ENCODE assay signal across 26 cellular contexts in genomic region chr20:14817121-14817520, GRCh38.
"Had no signal": no experiment of that assay in that cellular context is flagged by ENCODE, and none has a peak within 500 bp of the region (broad histone marks: within the 10 kb centered on the region; RNA-seq: fewer than 3 reads in every experiment).

No MANE protein-coding gene starts in this region.

- H3K4me3 ChIP-seq: colonic mucosa, dorsolateral prefrontal cortex, esophagus squamous epithelium, gastroesophageal sphincter, ovary, prostate gland, spleen, testis, vagina had no signal

- H3K9me3 ChIP-seq: colonic mucosa, esophagus squamous epithelium, gastroesophageal sphincter, neutrophil, ovary, prostate gland, testis, vagina had no signal

- H3K36me3 ChIP-seq: colonic mucosa, esophagus squamous epithelium, gastroesophageal sphincter, neutrophil, ovary, prostate gland, spleen, vagina had no signal

- H3K27me3 ChIP-seq: colonic mucosa, dorsolateral prefrontal cortex, esophagus squamous epithelium, gastroesophageal sphincter, neutrophil, ovary, spleen, testis, vagina had no signal

- H3K4me1 Mint-ChIP-seq: activated T-helper 17 cell treated with anti-CD3 and anti-CD28 coated beads, Interleukin-2, amount 50 U/mL, for 72 hours; nephron had no signal

- H3K27me3 Mint-ChIP-seq: activated T-cell treated with anti-CD3 and anti-CD28 coated beads, Interleukin-2, amount 50 U/mL, for 24 hours; activated T-helper 17 cell treated with anti-CD3 and anti-CD28 coated beads, Interleukin-2, amount 50 U/mL, for 72 hours; type B pancreatic cell had no signal

- H3K27ac Mint-ChIP-seq: activated naive CD4-positive, alpha-beta T cell treated with anti-CD3 and anti-CD28 coated beads, Interleukin-2, amount 50 U/mL, for 72 hours; activated T-cell treated with anti-CD3 and anti-CD28 coated beads, Interleukin-2, amount 50 U/mL, for 24 hours; activated T-helper 17 cell treated with anti-CD3 and anti-CD28 coated beads, Interleukin-2, amount 50 U/mL, for 72 hours; endodermal cell; nephron; type B pancreatic cell had no signal

- H3K4me3 Mint-ChIP-seq: activated T-cell treated with anti-CD3 and anti-CD28 coated beads, Interleukin-2, amount 50 U/mL, for 24 hours; activated T-helper 17 cell treated with anti-CD3 and anti-CD28 coated beads, Interleukin-2, amount 50 U/mL, for 72 hours; endodermal cell; nephron; type B pancreatic cell had no signal

- H3K27ac ChIP-seq: colonic mucosa, dorsolateral prefrontal cortex, esophagus squamous epithelium, gastroesophageal sphincter, neutrophil, ovary, prostate gland, spleen, testis, vagina had no signal

- DNase-seq: activated CD4-positive, alpha-beta T cell treated with anti-CD3 and anti-CD28 coated beads for 1 hour; activated CD4-positive, alpha-beta T cell treated with anti-CD3 and anti-CD28 coated beads, Interleukin-2, amount 50 U/mL, for 1 hour; activated T-cell treated with anti-CD3 and anti-CD28 coated beads, Interleukin-2, amount 50 U/mL, for 24 hours; central memory CD4-positive, alpha-beta T cell; colonic mucosa; dorsolateral prefrontal cortex; endodermal cell; esophagus squamous epithelium; head of caudate nucleus; hypothalamus; left ventricle myocardium superior; mammary epithelial cell; ovary; spleen; stimulated activated CD4-positive, alpha-beta T cell treated with anti-CD3 and anti-CD28 coated beads, Interleukin-4, amount 100 ng/mL, for 1 hour; stimulated activated naive CD4-positive, alpha-beta T cell; T-helper 9 cell; testis had no signal

- H3K4me1 ChIP-seq: colonic mucosa, esophagus squamous epithelium, gastroesophageal sphincter, prostate gland, spleen, testis, vagina had no signal
